ENCODE assay signal across 11 cellular contexts in genomic region chr17:42436401-42436800, GRCh38. TPM values are rescaled to one million over a fixed set of nuclear protein-coding genes. Genes with fewer than 3 reads are reported as not detected.
DNase-seq lines count a peak whose midpoint lies in the region; ATAC-seq and TF ChIP-seq lines count a peak whose summit lies in the region.
"Had no signal": no experiment of that assay in that cellular context is flagged by ENCODE, and none has a peak within 500 bp of the region (broad histone marks: within the 10 kb centered on the region; RNA-seq: fewer than 3 reads in every experiment).

No MANE protein-coding gene starts in this region.

- peak; percentile 48 for DNase-seq in NCI-H2171 treated with DMSO at 0.1 percent for 48 hours (lab: John Stamatoyannopoulos, UW)
- no peak for DNase-seq in NCI-H2171 (lab: John Stamatoyannopoulos, UW)
- DNase-seq in dermis microvascular lymphatic vessel endothelial cell (ENCODE audit: low read depth in 2 of 2), result peak; percentile 97 to 98
- peak; percentile 46 for DNase-seq in mucosa of gallbladder (ENCODE audit: low spot score)
- peak in 1 of 2 donors; percentile 56 for DNase-seq in aorta
- DNase-seq in WERI-Rb-1, result no peak
- DNase-seq in stimulated activated CD4-positive, alpha-beta T cell treated with anti-CD3 and anti-CD28 coated beads, Interleukin-15, amount 100 ng/mL, for 24 hours, result no peak
- no peak for DNase-seq in NCI-H2029 (lab: John Stamatoyannopoulos, UW)
- DNase-seq: 8988T; activated naive CD4-positive, alpha-beta T cell treated with anti-CD3 and anti-CD28 coated beads, Interleukin-2, amount 50 U/mL, for 16 hours; immature natural killer cell had no signal

- 22 to 26% methylated on average over 6 of the region's 6 CpGs for WGBS in aorta, 2 donors

- no peaks in the 10 kb centered on the region for H3K27me3 ChIP-seq in aorta (ENCODE audit: control insufficient read depth in 1 of 2, insufficient read depth in 2 of 2, low read length in 1 of 2)
- no peaks in the 10 kb centered on the region for H3K27me3 ChIP-seq in WERI-Rb-1 (ENCODE audit: insufficient read depth, low read depth, severe bottlenecking)

- H3K4me3 ChIP-seq in aorta (ENCODE audit: low read length in 2 of 2) (no peak overlapping the region), WERI-Rb-1 (ENCODE audit: low read depth, low read length) (no peak overlapping the region)

- peak; percentile 89 for ATAC-seq in aorta (ENCODE audit: low FRiP score)

- H3K27ac ChIP-seq in aorta (ENCODE audit: low read depth in 1 of 2, low read length in 2 of 2) (peak overlapping the region in 1 of 2 donors; percentile 19), WERI-Rb-1 (no peak overlapping the region)

- no peak for TF ChIP-seq CTCF in WERI-Rb-1 (IDR thresholded peaks at IDR 0.05; ENCODE audit: low read depth, low read length)

- H3K4me1 ChIP-seq in aorta (ENCODE audit: control insufficient read depth in 1 of 2, insufficient read depth in 2 of 2, low read length in 2 of 2), result no peaks in the 10 kb centered on the region

- no peaks in the 10 kb centered on the region for H3K9me3 ChIP-seq in aorta (ENCODE audit: control insufficient read depth, low read length)
- no peaks in the 10 kb centered on the region for H3K9me3 ChIP-seq in WERI-Rb-1 (ENCODE audit: severe bottlenecking)

- intact Hi-C loops in aorta (cut with DNase I), result no loop called here

- H3K36me3 ChIP-seq in aorta (ENCODE audit: control insufficient read depth in 1 of 2, insufficient read depth in 2 of 2, low read length in 1 of 2), result no peaks in the 10 kb centered on the region
- no peaks in the 10 kb centered on the region for H3K36me3 ChIP-seq in WERI-Rb-1

RNA-seq across cellular contexts. Expression of gene CAVIN1, which starts 13.3 kb away (rescaled TPM):
- total RNA-seq in dermis microvascular lymphatic vessel endothelial cell (362 and 404 TPM in 2 replicates), mucosa of gallbladder (273 TPM), aorta (100 to 1,000 TPM; 569 to 643 TPM)
- polyA plus RNA-seq in aorta, result 100 to 1,000 TPM; 350 to 422 TPM
- polyA plus RNA-seq: immature natural killer cell had no signal

RNA-seq across cellular contexts. Expression of gene ATP6V0A1, which starts 22.3 kb away (rescaled TPM):
- total RNA-seq in dermis microvascular lymphatic vessel endothelial cell (16.0 and 20.2 TPM in 2 replicates), mucosa of gallbladder (179 TPM), aorta (100 to 1,000 TPM in 1 of 2 donors, 10 to 100 TPM in 1; 96.2 to 111 TPM)
- polyA plus RNA-seq in aorta, result 10 to 100 TPM; 13.4 to 47.5 TPM

RNA-seq across cellular contexts. Expression of gene STAT3, which starts 48.2 kb away (rescaled TPM):
- total RNA-seq in dermis microvascular lymphatic vessel endothelial cell, result 68.8 and 99.2 TPM in 2 replicates
- 140 TPM for total RNA-seq in mucosa of gallbladder
- 100 to 1,000 TPM; 279 to 297 TPM for total RNA-seq in aorta
- polyA plus RNA-seq in aorta, result 10 to 100 TPM; 34.1 to 78.3 TPM

Comparison
In these comparisons a context has a peak if more than half of its experiments do, and no peak if none do; other contexts are left out.
1. DNase-seq: peak in NCI-H2171 treated with DMSO at 0.1 percent for 48 hours (single experiment), dermis microvascular lymphatic vessel endothelial cell (2 of 2) and mucosa of gallbladder (single experiment); none in NCI-H2171 (single experiment), WERI-Rb-1 (single experiment), stimulated activated CD4-positive, alpha-beta T cell treated with anti-CD3 and anti-CD28 coated beads, Interleukin-15, amount 100 ng/mL, for 24 hours (single experiment) and NCI-H2029 (single experiment).